ENCODE assay signal across 22 cellular contexts in genomic region chr14:35304812-35305462, GRCh38.
"Had no signal": no experiment of that assay in that cellular context is flagged by ENCODE, and none has a peak within 500 bp of the region (broad histone marks: within the 10 kb centered on the region; RNA-seq: fewer than 3 reads in every experiment).

No MANE protein-coding gene starts in this region.

- H3K27me3 ChIP-seq: brain microvascular endothelial cell, neutrophil, right lobe of liver had no signal

- H3K4me2 ChIP-seq: smooth muscle cell had no signal

- FAIRE-seq: colon, endometrium, frontal cortex had no signal

- H3K9ac ChIP-seq: parathyroid adenoma had no signal

- H3K27ac ChIP-seq: brain microvascular endothelial cell, neutrophil, parathyroid adenoma, right lobe of liver had no signal

- H2AFZ ChIP-seq: parathyroid adenoma had no signal

- H3K4me3 ChIP-seq: lung, right lobe of liver, smooth muscle cell had no signal

- H3K9me3 ChIP-seq: neutrophil, right lobe of liver had no signal

- DNase-seq: activated CD4-positive, alpha-beta T cell treated with anti-CD3 and anti-CD28 coated beads, Interleukin-2, amount 10 ng/mL, durations not matched to agents 24 days and 14 days; activated CD8-positive, alpha-beta memory T cell treated with anti-CD3 and anti-CD28 coated beads for 24 hours; activated CD8-positive, alpha-beta memory T cell treated with anti-CD3 and anti-CD28 coated beads, Interleukin-2, amount 50 U/mL, for 48 hours; activated naive CD4-positive, alpha-beta T cell treated with anti-CD3 and anti-CD28 coated beads for 36 hours; aorta; brain microvascular endothelial cell; central memory CD4-positive, alpha-beta T cell; erythroblast; hypothalamus; islet precursor cell; left colon; right lobe of liver; stimulated activated CD4-positive, alpha-beta T cell treated with anti-CD3 and anti-CD28 coated beads, Interleukin-4, amount 100 ng/mL, for 1 hour; T-helper 2 cell had no signal

- ATAC-seq: left colon; stimulated activated memory B cell treated with anti-CD40 and anti-IgM and Interleukin-4, amounts not matched to agents 10 μg/mL and 1 μg/mL and 100 μg/mL, for 72 hours had no signal
